In genomic region chr13:99677388-99677951, GRCh38 we compare ENCODE assay signal across 17 cellular contexts.
DNase-seq lines count a peak whose midpoint lies in the region; ATAC-seq, FAIRE-seq and TF ChIP-seq lines count a peak whose summit lies in the region.
"Had no signal": no experiment of that assay in that cellular context is flagged by ENCODE, and none has a peak within 500 bp of the region (broad histone marks: within the 10 kb centered on the region; RNA-seq: fewer than 3 reads in every experiment).

No MANE protein-coding gene starts in this region.

- H3K4me1 ChIP-seq in mesenchymal stem cell (ENCODE audit: control insufficient read depth, insufficient read depth, low read depth, low read length) (no peaks in the 10 kb centered on the region), heart left ventricle (peaks cover 0 to 10% (median 0%) of the 10 kb centered on the region in 12 donors)

- TF ChIP-seq CTCF in heart left ventricle (IDR thresholded peaks at IDR 0.05) (no peak), endothelial cell (IDR thresholded peaks at IDR 0.05; ENCODE audit: unreplicated experiment) (no peak)

- H3K4me3 ChIP-seq in SK-N-MC = peak overlapping the region; percentile 59
- H3K4me3 ChIP-seq in mesenchymal stem cell (ENCODE audit: insufficient read depth in 1 of 2, low read depth in 1 of 2, low read length in 2 of 2) = no peak overlapping the region
- no peak overlapping the region for H3K4me3 ChIP-seq in heart left ventricle
- H3K4me3 ChIP-seq: esophagus squamous epithelium, pancreas, tibial artery had no signal

- no peak overlapping the region for H3K4ac ChIP-seq in mesenchymal stem cell (ENCODE audit: low read depth in 1 of 2, low read length in 2 of 2)

- DNase-seq in H54 (ENCODE audit: insufficient read length, low spot score) (no peak), NCI-H1436 treated with DMSO at 0.1 percent for 48 hours (lab: John Stamatoyannopoulos, UW) (peak; percentile 34), SK-N-MC (ENCODE audit: low read depth, low spot score) (no peak), mesenchymal stem cell (no peak), activated gamma-delta T cell (lab: John Stamatoyannopoulos, UW) (no peak), heart left ventricle (no peak), endothelial cell (ENCODE audit: low spot score) (no peak)
- DNase-seq: activated naive CD4-positive, alpha-beta T cell treated with anti-CD3 and anti-CD28 coated beads, Interleukin-2, amount 10 ng/mL, durations not matched to agents 7 days and 5 days; dermis blood vessel endothelial cell; esophagus squamous epithelium; hypothalamus; pancreas; SHP77; tibial artery had no signal

- H3K27ac ChIP-seq in SK-N-MC = peak overlapping the region; percentile 62; the same call in 1 of the 2 replicates
- no peak overlapping the region for H3K27ac ChIP-seq in mesenchymal stem cell (ENCODE audit: low read length, poor library complexity, severe bottlenecking)
- H3K27ac ChIP-seq in heart left ventricle = no peak overlapping the region
- H3K27ac ChIP-seq: esophagus squamous epithelium, pancreas, tibial artery had no signal

- no peak overlapping the region for H2BK120ac ChIP-seq in mesenchymal stem cell (ENCODE audit: low read depth, low read length)

- H3K4me3 Mint-ChIP-seq in endothelial cell (ENCODE audit: unreplicated experiment) = no peak overlapping the region
- H3K4me3 Mint-ChIP-seq: activated naive CD4-positive, alpha-beta T cell treated with anti-CD3 and anti-CD28 coated beads, Interleukin-2, amount 10 ng/mL, durations not matched to agents 7 days and 5 days; stimulated activated effector memory CD8-positive, alpha-beta T cell treated with anti-CD3 and anti-CD28 coated beads, Interleukin-12 subunit alpha, Interleukin-12 subunit beta, amount 100 ng/mL, for 72 hours; T-helper 2 cell treated with Interferon-gamma antibody and Interleukin-4, amounts not matched to agents 5 μg/mL and 100 μg/mL, for 36 hours had no signal

- no peaks in the 10 kb centered on the region for H3K79me1 ChIP-seq in mesenchymal stem cell (replicated peaks; ENCODE audit: low read length, poor library complexity, severe bottlenecking)

- H2BK15ac ChIP-seq in mesenchymal stem cell (ENCODE audit: low read depth, poor library complexity, severe bottlenecking) = no peak overlapping the region

- H3K14ac ChIP-seq in mesenchymal stem cell (ENCODE audit: low read length in 2 of 2) = no peak overlapping the region

- peaks cover 0 to 4% of the 10 kb centered on the region in 2 experiments for H3K27me3 ChIP-seq in mesenchymal stem cell (ENCODE audit: control insufficient read depth in 1 of 2, insufficient read depth in 1 of 2, low read length in 2 of 2)
- H3K27me3 ChIP-seq in heart left ventricle = no peaks in the 10 kb centered on the region
- H3K27me3 ChIP-seq: esophagus squamous epithelium, pancreas, tibial artery had no signal

- FAIRE-seq in H54 (lab: Jason Lieb, UNC) = peak; percentile 89
- FAIRE-seq: pancreas had no signal

- H3K27ac Mint-ChIP-seq in endothelial cell (ENCODE audit: unreplicated experiment) = no peak overlapping the region
- H3K27ac Mint-ChIP-seq: activated naive CD4-positive, alpha-beta T cell treated with anti-CD3 and anti-CD28 coated beads, Interleukin-2, amount 10 ng/mL, durations not matched to agents 7 days and 5 days; stimulated activated effector memory CD8-positive, alpha-beta T cell treated with anti-CD3 and anti-CD28 coated beads, Interleukin-12 subunit alpha, Interleukin-12 subunit beta, amount 100 ng/mL, for 72 hours; T-helper 2 cell treated with Interferon-gamma antibody and Interleukin-4, amounts not matched to agents 5 μg/mL and 100 μg/mL, for 36 hours had no signal

- no peak overlapping the region for H2AFZ ChIP-seq in mesenchymal stem cell (ENCODE audit: low read depth, low read length)

- H4K91ac ChIP-seq in mesenchymal stem cell (ENCODE audit: low read length) = no peak overlapping the region

- TF ChIP-seq POLR2A in H54 (IDR thresholded peaks at IDR 0.05; ENCODE audit: low read depth, low read length) = no peak
- TF ChIP-seq POLR2A in heart left ventricle (IDR thresholded peaks at IDR 0.05) = no peak

- no peak overlapping the region for H2BK5ac ChIP-seq in mesenchymal stem cell (ENCODE audit: low read depth, low read length, poor library complexity, severe bottlenecking)

- no peak overlapping the region for H2BK12ac ChIP-seq in mesenchymal stem cell (ENCODE audit: low read length in 2 of 2)

- 85% methylated on average over 4 of the region's 5 CpGs for WGBS in mesenchymal stem cell
- WGBS in heart left ventricle, 4 donors = 42 to 52% (median 46%) methylated on average over 5 of the region's 5 CpGs

- no peak overlapping the region for H2AK5ac ChIP-seq in mesenchymal stem cell (ENCODE audit: low read length, severe bottlenecking)

- no peaks in the 10 kb centered on the region for H3K9me3 ChIP-seq in SK-N-MC (ENCODE audit: low read depth, low read length)
- H3K9me3 ChIP-seq in mesenchymal stem cell (ENCODE audit: control insufficient read depth, low read length) = no peaks in the 10 kb centered on the region
- no peaks in the 10 kb centered on the region for H3K9me3 ChIP-seq in heart left ventricle
- H3K9me3 ChIP-seq: esophagus squamous epithelium, pancreas, tibial artery had no signal

- H3K36me3 ChIP-seq in SK-N-MC (ENCODE audit: insufficient read depth, low read length) = no peaks in the 10 kb centered on the region
- H3K36me3 ChIP-seq in mesenchymal stem cell (ENCODE audit: control insufficient read depth in 1 of 2, insufficient read depth in 2 of 2, low read depth in 1 of 2, low read length in 2 of 2) = no peaks in the 10 kb centered on the region
- H3K36me3 ChIP-seq in heart left ventricle = no peaks in the 10 kb centered on the region
- H3K36me3 ChIP-seq: esophagus squamous epithelium, pancreas, tibial artery had no signal

- H3K27me3 Mint-ChIP-seq in endothelial cell (ENCODE audit: unreplicated experiment) = no peaks in the 10 kb centered on the region

- no peaks in the 10 kb centered on the region for H3K4me1 Mint-ChIP-seq in endothelial cell (ENCODE audit: unreplicated experiment)
- H3K4me1 Mint-ChIP-seq: activated naive CD4-positive, alpha-beta T cell treated with anti-CD3 and anti-CD28 coated beads, Interleukin-2, amount 10 ng/mL, durations not matched to agents 7 days and 5 days had no signal

- no peaks in the 10 kb centered on the region for H3K36me3 Mint-ChIP-seq in endothelial cell (ENCODE audit: low read depth, unreplicated experiment)
- H3K36me3 Mint-ChIP-seq: activated naive CD4-positive, alpha-beta T cell treated with anti-CD3 and anti-CD28 coated beads, Interleukin-2, amount 10 ng/mL, durations not matched to agents 7 days and 5 days; stimulated activated effector memory CD8-positive, alpha-beta T cell treated with anti-CD3 and anti-CD28 coated beads, Interleukin-12 subunit alpha, Interleukin-12 subunit beta, amount 100 ng/mL, for 72 hours had no signal

- no peak overlapping the region for H3K18ac ChIP-seq in mesenchymal stem cell (ENCODE audit: low read depth in 1 of 2, low read length in 2 of 2)

- no peak overlapping the region for H3K4me2 ChIP-seq in mesenchymal stem cell (ENCODE audit: low read length, poor library complexity, severe bottlenecking)

- H3K9me3 Mint-ChIP-seq in endothelial cell (ENCODE audit: unreplicated experiment) = no peaks in the 10 kb centered on the region
- H3K9me3 Mint-ChIP-seq: activated naive CD4-positive, alpha-beta T cell treated with anti-CD3 and anti-CD28 coated beads, Interleukin-2, amount 10 ng/mL, durations not matched to agents 7 days and 5 days; stimulated activated effector memory CD8-positive, alpha-beta T cell treated with anti-CD3 and anti-CD28 coated beads, Interleukin-12 subunit alpha, Interleukin-12 subunit beta, amount 100 ng/mL, for 72 hours; T-helper 2 cell treated with Interferon-gamma antibody and Interleukin-4, amounts not matched to agents 5 μg/mL and 100 μg/mL, for 36 hours had no signal

- ATAC-seq in HG03520 (IDR thresholded peaks at IDR 0.05; ENCODE audit: unreplicated experiment) = no peak
- no peak for ATAC-seq in heart left ventricle
- ATAC-seq: pancreas; stimulated activated effector memory CD8-positive, alpha-beta T cell treated with anti-CD3 and anti-CD28 coated beads, Interleukin-12 subunit alpha, Interleukin-12 subunit beta, amount 100 ng/mL, for 72 hours had no signal

- intact Hi-C loops in heart left ventricle (cut with DNase I) = no loop called here

- no peak overlapping the region for H3K23ac ChIP-seq in mesenchymal stem cell (ENCODE audit: low read length in 2 of 2)

- H3K9ac ChIP-seq in SK-N-MC (ENCODE audit: insufficient read length) (peak overlapping the region; percentile 24), mesenchymal stem cell (ENCODE audit: low read length) (peak overlapping the region; percentile 30)

- no peak overlapping the region for H4K8ac ChIP-seq in mesenchymal stem cell (ENCODE audit: low read length)
